ENCODE assay signal across 13 cellular contexts in the genomic region with DNA sequence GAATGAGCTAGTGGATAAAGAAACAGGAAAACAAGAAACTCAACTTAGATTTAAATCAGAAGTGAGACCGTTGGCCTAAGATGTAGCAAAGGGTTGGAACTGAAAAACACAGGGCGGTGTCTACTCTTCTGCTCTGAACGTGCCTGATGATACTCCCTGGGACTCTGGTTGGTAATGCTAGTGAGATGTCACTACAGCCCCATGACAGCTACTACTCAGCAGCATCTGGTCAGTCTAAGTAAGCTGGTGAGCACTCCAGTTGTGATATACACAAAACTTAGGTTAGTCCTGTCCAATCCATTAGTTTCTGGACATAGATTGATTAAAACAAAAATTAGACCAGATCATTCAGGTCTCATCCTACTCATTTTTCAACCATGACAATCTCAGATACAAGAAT. TPM values are rescaled to one million over a fixed set of nuclear protein-coding genes. Genes with fewer than 3 reads are reported as not detected.
A peak's percentile ranks its signal among the peaks of the same experiment; 100 is the strongest.
DNase-seq lines count a peak whose midpoint lies in the region; ATAC-seq, FAIRE-seq and TF ChIP-seq lines count a peak whose summit lies in the region.
"Had no signal": no experiment of that assay in that cellular context is flagged by ENCODE, and none has a peak within 500 bp of the region (broad histone marks: within the 10 kb centered on the region; RNA-seq: fewer than 3 reads in every experiment).

No MANE protein-coding gene starts in this region.

- in situ Hi-C loops in GM23248 (cut with MboI) (no loop called here), gastrocnemius medialis (cut with MboI; ENCODE audit: low sequenced_read_pairs in 4 of 4) (no loop called here)

- 88 to 91% methylated on average over 3 of the region's 3 CpGs for WGBS in GM23248 (ENCODE audit: low coverage in 1 of 2, low lambda C conversion rate in 2 of 2, missing lambda C conversion rate in 2 of 2), 2 experiments

- POLR2A ChIA-PET in activated CD4-positive, alpha-beta memory T cell treated with anti-CD3 and anti-CD28 coated beads for 36 hours (lab: Charles Lee), result no interaction called here

- no peaks in the 10 kb centered on the region for H3K9me3 Mint-ChIP-seq in HFFc6
- H3K9me3 Mint-ChIP-seq in activated CD4-positive, alpha-beta memory T cell treated with anti-CD3 and anti-CD28 coated beads for 36 hours, result no peaks in the 10 kb centered on the region

- H3K9me3 ChIP-seq in GM23248 (ENCODE audit: low read depth) (no peaks in the 10 kb centered on the region), gastrocnemius medialis (no peaks in the 10 kb centered on the region)
- H3K9me3 ChIP-seq: BLaER1 treated with 17β-estradiol and CSF1 and Interleukin-3, amounts not matched to agents 10 nM and 100 nM had no signal

- DNase-seq in GM23248 (no peak), HFFc6 (no peak), bronchial epithelial cell (ENCODE audit: low read depth) (no peak), gastrocnemius medialis (no peak), NCI-H2196 (lab: John Stamatoyannopoulos, UW; ENCODE audit: unreplicated experiment) (no peak)
- DNase-seq in activated CD8-positive, alpha-beta memory T cell treated with anti-CD3 and anti-CD28 coated beads, Interleukin-2, amount 50 U/mL, for 4 hours, result no peak
- no peak for DNase-seq in activated CD4-positive, alpha-beta memory T cell treated with anti-CD3 and anti-CD28 coated beads for 36 hours
- DNase-seq: ACHN; CD4-positive, CD25-positive, alpha-beta regulatory T cell; DMS53; GF-D8; H7 had no signal

- peak; percentile 40 to 64 for ATAC-seq in gastrocnemius medialis

- peaks cover 5% of the 10 kb centered on the region; the same call in 1 of the 2 replicates for H3K9me2 ChIP-seq in GM23248 (ENCODE audit: insufficient read depth)

- no peak overlapping the region for H3K4me3 ChIP-seq in GM23248
- no peak overlapping the region for H3K4me3 ChIP-seq in bronchial epithelial cell (ENCODE audit: low read depth, low read length)
- peak overlapping the region in 1 of 4 donors; percentile 16 for H3K4me3 ChIP-seq in gastrocnemius medialis
- H3K4me3 ChIP-seq: BLaER1 treated with 17β-estradiol and CSF1 and Interleukin-3, amounts not matched to agents 10 nM and 100 nM had no signal

- H3K4me1 ChIP-seq in GM23248 (ENCODE audit: insufficient read depth), result 0 out of 2 replicates have a peak, but pooled peaks cover 5% of the 10 kb centered on the region
- peaks cover 45 to 81% of the 10 kb centered on the region in 2 donors for H3K4me1 ChIP-seq in gastrocnemius medialis
- H3K4me1 ChIP-seq: BLaER1 treated with 17β-estradiol and CSF1 and Interleukin-3, amounts not matched to agents 10 nM and 100 nM had no signal

- H3K4me2 ChIP-seq in GM23248 (ENCODE audit: unreplicated experiment), result no peak overlapping the region
- H3K4me2 ChIP-seq: BLaER1 treated with 17β-estradiol and CSF1 and Interleukin-3, amounts not matched to agents 10 nM and 100 nM had no signal

- peaks cover 53% of the 10 kb centered on the region for H3K4me1 Mint-ChIP-seq in HFFc6 (ENCODE audit: low read depth)
- H3K4me1 Mint-ChIP-seq in activated CD4-positive, alpha-beta memory T cell treated with anti-CD3 and anti-CD28 coated beads for 36 hours (ENCODE audit: low read depth), result no peaks in the 10 kb centered on the region

- H3F3A ChIP-seq in GM23248 (ENCODE audit: insufficient read depth), result peaks cover 3% of the 10 kb centered on the region; the same call in 1 of the 2 replicates

- H3K36me3 ChIP-seq in GM23248 (ENCODE audit: low read depth), result peaks cover 7% of the 10 kb centered on the region; the same call in 1 of the 2 replicates
- no peaks in the 10 kb centered on the region for H3K36me3 ChIP-seq in bronchial epithelial cell (ENCODE audit: control insufficient read depth, insufficient read depth, low read length)
- peaks cover 0 to 22% of the 10 kb centered on the region in 2 donors for H3K36me3 ChIP-seq in gastrocnemius medialis
- H3K36me3 ChIP-seq: BLaER1 treated with 17β-estradiol and CSF1 and Interleukin-3, amounts not matched to agents 10 nM and 100 nM had no signal

- TF ChIP-seq CTCF in HFFc6 (IDR thresholded peaks at IDR 0.05) (no peak), bronchial epithelial cell (IDR thresholded peaks at IDR 0.05; ENCODE audit: insufficient read depth, low read length, severe bottlenecking) (no peak), gastrocnemius medialis (IDR thresholded peaks at IDR 0.05 in 4 of 5, conservative IDR thresholded peaks at IDR 0.05 in 1 of 5) (no peak)

- CTCF ChIA-PET in activated CD4-positive, alpha-beta memory T cell treated with anti-CD3 and anti-CD28 coated beads for 36 hours (lab: Charles Lee), result no interaction called here

- H3K4me3 Mint-ChIP-seq in HFFc6, result no peak overlapping the region
- H3K4me3 Mint-ChIP-seq in activated CD4-positive, alpha-beta memory T cell treated with anti-CD3 and anti-CD28 coated beads for 36 hours, result no peak overlapping the region
- H3K4me3 Mint-ChIP-seq: CD4-positive, CD25-positive, alpha-beta regulatory T cell had no signal

- 0 out of 2 replicates have a peak overlapping the region, but pooled peaks have one; percentile 16 for H2AFZ ChIP-seq in GM23248

- no peaks in the 10 kb centered on the region for H4K20me1 ChIP-seq in GM23248 (ENCODE audit: insufficient read depth)
- H4K20me1 ChIP-seq: BLaER1 treated with 17β-estradiol and CSF1 and Interleukin-3, amounts not matched to agents 10 nM and 100 nM had no signal

- peak; percentile 40 for FAIRE-seq in bronchial epithelial cell (lab: Jason Lieb, UNC)

- H3K27ac ChIP-seq in GM23248, result no peak overlapping the region
- H3K27ac ChIP-seq in gastrocnemius medialis, result peak overlapping the region; percentile 75 to 93 (median 87)
- H3K27ac ChIP-seq: BLaER1 treated with 17β-estradiol and CSF1 and Interleukin-3, amounts not matched to agents 10 nM and 100 nM had no signal

- no peaks in the 10 kb centered on the region; the same call in none of the 2 replicates for H3K27me3 Mint-ChIP-seq in HFFc6 (ENCODE audit: insufficient read depth)
- no peaks in the 10 kb centered on the region for H3K27me3 Mint-ChIP-seq in activated CD4-positive, alpha-beta memory T cell treated with anti-CD3 and anti-CD28 coated beads for 36 hours

- no peaks in the 10 kb centered on the region for H3K27me3 ChIP-seq in GM23248 (replicated peaks; ENCODE audit: insufficient read depth)
- no peaks in the 10 kb centered on the region for H3K27me3 ChIP-seq in bronchial epithelial cell (ENCODE audit: control insufficient read depth, insufficient read depth, low read length)
- no peaks in the 10 kb centered on the region for H3K27me3 ChIP-seq in gastrocnemius medialis
- H3K27me3 ChIP-seq: BLaER1 treated with 17β-estradiol and CSF1 and Interleukin-3, amounts not matched to agents 10 nM and 100 nM had no signal

- intact Hi-C loops in gastrocnemius medialis (cut with DNase I; ENCODE audit: low total_unique reads), result no loop called here
- intact Hi-C loops in activated CD4-positive, alpha-beta memory T cell treated with anti-CD3 and anti-CD28 coated beads for 36 hours (cut with micrococcal nuclease), result no loop called here

- peaks cover 48% of the 10 kb centered on the region for H3K79me2 ChIP-seq in GM23248 (ENCODE audit: insufficient read depth)

- TF ChIP-seq POLR2A in gastrocnemius medialis (IDR thresholded peaks at IDR 0.05), result peak in 1 of 2 donors; percentile 18

- peak overlapping the region; percentile 45; the same call in 1 of the 2 replicates for H3K27ac Mint-ChIP-seq in HFFc6
- no peak overlapping the region for H3K27ac Mint-ChIP-seq in activated CD4-positive, alpha-beta memory T cell treated with anti-CD3 and anti-CD28 coated beads for 36 hours
- H3K27ac Mint-ChIP-seq: CD4-positive, CD25-positive, alpha-beta regulatory T cell had no signal

- peaks cover 70% of the 10 kb centered on the region for H3K36me3 Mint-ChIP-seq in HFFc6 (ENCODE audit: low read depth)
- no peaks in the 10 kb centered on the region for H3K36me3 Mint-ChIP-seq in activated CD4-positive, alpha-beta memory T cell treated with anti-CD3 and anti-CD28 coated beads for 36 hours
- H3K36me3 Mint-ChIP-seq: CD4-positive, CD25-positive, alpha-beta regulatory T cell had no signal

- H3K9ac ChIP-seq in GM23248, result no peak overlapping the region
- H3K9ac ChIP-seq: BLaER1 treated with 17β-estradiol and CSF1 and Interleukin-3, amounts not matched to agents 10 nM and 100 nM had no signal

RNA-seq across cellular contexts. Expression of a gene that starts 15.4 kb away (rescaled TPM):
- total RNA-seq in GM23248 (2014; rRNA removed; shearing (Covaris generic)), result 14.5 and 20.0 TPM in 2 replicates
- 8.8 and 9.2 TPM in 2 replicates for polyA plus RNA-seq in GM23248 (2016; fragmentation: Nextera tagmentation; extraction: Ambion mirVana)
- total RNA-seq in HFFc6 (2021; fragmentation: NEBNext Ultra II Directional; extraction: Animal tissue kit (Norgen Biotek cat#: 25700)), result 10 to 100 TPM; 70.3 to 89.1 (median 80.1) TPM
- total RNA-seq in bronchial epithelial cell (not detected in 2 replicates), gastrocnemius medialis (100 to 1,000 TPM; 118 to 342 (median 193) TPM)
- under 1 TPM in 1 of 2 experiments, not detected in 1; 0.05 TPM for total RNA-seq in activated CD4-positive, alpha-beta memory T cell treated with anti-CD3 and anti-CD28 coated beads for 36 hours
- total RNA-seq: CD4-positive, CD25-positive, alpha-beta regulatory T cell; H7 had no signal
- polyA plus RNA-seq: CD4-positive, CD25-positive, alpha-beta regulatory T cell had no signal

RNA-seq across cellular contexts. Expression of a gene that starts 49.6 kb away (rescaled TPM):
- 228 and 289 TPM in 2 replicates for total RNA-seq in GM23248 (2014; rRNA removed; shearing (Covaris generic))
- polyA plus RNA-seq in GM23248 (2016; fragmentation: Nextera tagmentation; extraction: Ambion mirVana), result 116 and 127 TPM in 2 replicates
- 100 to 1,000 TPM; 220 to 297 (median 279) TPM for total RNA-seq in HFFc6 (2021; fragmentation: NEBNext Ultra II Directional; extraction: Animal tissue kit (Norgen Biotek cat#: 25700))
- total RNA-seq in bronchial epithelial cell (34.6 and 37.9 TPM in 2 replicates), gastrocnemius medialis (10 to 100 TPM; 12.8 to 25.2 (median 13.1) TPM)
- total RNA-seq in activated CD4-positive, alpha-beta memory T cell treated with anti-CD3 and anti-CD28 coated beads for 36 hours, result 10 to 100 TPM; 55.7 to 59.0 TPM

Comparison
In these comparisons a context has a peak if more than half of its experiments do, and no peak if none do; other contexts are left out.
1. RNA of a gene that starts 15.4 kb away (total RNA-seq): 118 to 342 TPM in gastrocnemius medialis, 70.3 to 89.1 TPM in HFFc6 and 14.5 to 20.0 TPM in GM23248; 0.05 TPM in activated CD4-positive, alpha-beta memory T cell treated with anti-CD3 and anti-CD28 coated beads for 36 hours and not detected in bronchial epithelial cell; every median in the first group is over 10 times any median in the second.